23 cellular contexts compared by ENCODE assay signal in the genomic region with DNA sequence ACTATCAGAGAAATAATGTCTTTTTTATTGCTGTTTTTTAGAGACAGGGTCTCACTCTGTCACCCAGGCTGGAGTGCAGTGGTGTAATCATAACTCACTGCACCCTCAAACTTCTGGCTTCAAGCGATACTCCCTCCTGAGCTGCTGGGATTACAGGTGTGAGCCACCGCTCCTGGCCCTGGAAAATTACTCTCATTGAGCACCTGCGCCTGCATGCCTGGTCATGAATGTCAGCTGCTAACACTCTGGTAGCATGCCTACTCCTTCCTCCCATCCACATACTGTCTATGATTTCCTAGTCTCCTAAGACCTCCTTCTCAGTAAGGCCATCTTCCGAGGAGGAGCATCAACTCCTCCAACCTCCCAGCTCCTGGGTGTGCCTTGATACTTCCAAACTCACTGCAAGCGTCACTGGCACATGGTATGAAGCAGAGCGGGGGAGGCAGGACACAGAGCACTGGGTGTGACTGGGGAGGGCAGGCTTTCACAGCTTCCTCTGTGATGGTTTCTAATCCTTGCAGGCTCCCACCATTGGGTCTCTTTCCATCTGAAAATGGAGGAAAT. TPM values are rescaled to one million over a fixed set of nuclear protein-coding genes. Genes with fewer than 3 reads are reported as not detected.
DNase-seq lines count a peak whose midpoint lies in the region; ATAC-seq lines count a peak whose summit lies in the region.
"Had no signal": no experiment of that assay in that cellular context is flagged by ENCODE, and none has a peak within 500 bp of the region (broad histone marks: within the 10 kb centered on the region; RNA-seq: fewer than 3 reads in every experiment).

No MANE protein-coding gene starts in this region.

- no peak for ATAC-seq in GM21737 (IDR thresholded peaks at IDR 0.05; ENCODE audit: unreplicated experiment)
- ATAC-seq: A549; heart left ventricle; naive thymus-derived CD4-positive, alpha-beta T cell; Right ventricle myocardium inferior had no signal

- H3K27ac ChIP-seq in epithelial cell of prostate: peak overlapping the region; percentile 82
- no peak overlapping the region for H3K27ac ChIP-seq in substantia nigra (ENCODE audit: low read depth, low read length, poor library complexity, severe bottlenecking)
- H3K27ac ChIP-seq: A549, spleen had no signal

- DNase-seq in NCI-H748 (lab: John Stamatoyannopoulos, UW; ENCODE audit: unreplicated experiment) (peak; percentile 27), NCI-H748 treated with DMSO at 0.1 percent for 48 hours (lab: John Stamatoyannopoulos, UW) (no peak), NCI-H345 (lab: John Stamatoyannopoulos, UW) (peak; percentile 71), epithelial cell of prostate (ENCODE audit: low read depth, low spot score) (no peak), substantia nigra (lab: John Stamatoyannopoulos, UW) (no peak), NCI-H2029 (lab: John Stamatoyannopoulos, UW) (no peak), A172 (ENCODE audit: low spot score) (no peak)
- DNase-seq: activated naive CD4-positive, alpha-beta T cell treated with Interleukin-2 at 50 U/mL for 16 hours; activated T-cell treated with anti-CD3 and anti-CD28 coated beads, Interleukin-2, amount 50 U/mL, for 24 hours; amniotic stem cell; BE2C; EL; heart left ventricle; naive thymus-derived CD4-positive, alpha-beta T cell; NCI-H1694 treated with DMSO at 0.1 percent for 48 hours; retina; spleen; stimulated activated CD4-positive, alpha-beta T cell treated with anti-CD3 and anti-CD28 coated beads, Interleukin-4, amount 100 ng/mL, for 1 hour; stimulated activated naive CD4-positive, alpha-beta T cell treated with Interleukin-2 at 50 U/mL for 16 hours; tibial artery had no signal

RNA-seq across cellular contexts. Expression of a gene that starts 1.6 kb away (rescaled TPM):
- 2.1 and 4.3 TPM in 2 replicates for total RNA-seq in A172 (2014; rRNA removed; shearing (Covaris generic))

Comparison
In these comparisons a context has a peak if more than half of its experiments do, and no peak if none do; other contexts are left out.
1. DNase-seq: peak in NCI-H748 (single experiment) and NCI-H345 (single experiment); none in NCI-H748 treated with DMSO at 0.1 percent for 48 hours (single experiment), epithelial cell of prostate (single experiment), substantia nigra (0 of 49), NCI-H2029 (single experiment) and A172 (single experiment).